13 cellular contexts compared by ENCODE assay signal in the genomic region with DNA sequence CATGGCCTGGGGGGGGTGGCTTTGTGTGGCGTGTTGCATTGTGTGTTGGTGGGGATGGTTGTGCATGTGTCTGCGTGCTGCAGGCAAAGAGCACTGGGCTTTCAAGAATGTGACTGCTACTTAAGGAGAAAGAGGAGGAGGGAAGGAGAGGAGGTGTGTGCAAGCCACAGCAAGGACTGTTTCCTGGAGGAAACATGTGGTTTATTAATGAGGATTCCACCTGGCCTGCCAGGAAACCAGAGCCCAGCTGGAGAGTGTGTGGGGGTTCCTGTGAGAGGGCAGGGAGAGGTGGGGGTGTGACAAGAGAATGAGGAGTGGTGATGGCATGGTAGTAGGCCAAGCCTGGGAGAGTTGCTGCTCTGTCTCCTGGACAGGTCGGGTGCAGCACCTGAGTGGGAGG.
DNase-seq lines count a peak whose midpoint lies in the region; ATAC-seq and TF ChIP-seq lines count a peak whose summit lies in the region.
"Had no signal": no experiment of that assay in that cellular context is flagged by ENCODE, and none has a peak within 500 bp of the region (broad histone marks: within the 10 kb centered on the region; RNA-seq: fewer than 3 reads in every experiment).

No MANE protein-coding gene starts in this region.

- ATAC-seq in RWPE2 (ENCODE audit: low read depth) (peak; percentile 31; the same call in 1 of the 3 replicates), heart right ventricle (peak; percentile 21 to 67 (median 40))
- ATAC-seq: CD8-positive, alpha-beta T cell had no signal

- peaks cover 10% of the 10 kb centered on the region for H3K4me1 ChIP-seq in RWPE2 (ENCODE audit: insufficient read depth, poor library complexity, severe bottlenecking)
- H3K4me1 ChIP-seq in heart right ventricle = peaks cover 22 to 54% (median 30%) of the 10 kb centered on the region in 9 donors
- peaks cover 24% of the 10 kb centered on the region for H3K4me1 ChIP-seq in stomach smooth muscle (ENCODE audit: control insufficient read depth, insufficient read depth, low read length)

- H3K27me3 ChIP-seq in RWPE2 (ENCODE audit: insufficient read depth, poor library complexity, severe bottlenecking) = no peaks in the 10 kb centered on the region
- H3K27me3 ChIP-seq in heart right ventricle = no peaks in the 10 kb centered on the region
- no peaks in the 10 kb centered on the region for H3K27me3 ChIP-seq in stomach smooth muscle (ENCODE audit: control insufficient read depth in 1 of 2, insufficient read depth in 2 of 2, low read length in 2 of 2)

- 73 to 81% methylated on average over 3 of the region's 3 CpGs for WGBS in heart right ventricle, 2 donors

- intact Hi-C loops in heart right ventricle (cut with DNase I) = loop anchor here in 1 of 10 donors (1.0 kb wide), 1 partner anchor 24 kb away; no protein-coding TSS in a partner anchor

- H3K36me3 ChIP-seq in RWPE2 (ENCODE audit: low read depth) (no peaks in the 10 kb centered on the region), heart right ventricle (no peaks in the 10 kb centered on the region), stomach smooth muscle (ENCODE audit: control insufficient read depth in 2 of 2, insufficient read depth in 2 of 2, low read length in 2 of 2) (no peaks in the 10 kb centered on the region)

- TF ChIP-seq CTCF in RWPE2 (IDR thresholded peaks at IDR 0.05; ENCODE audit: poor library complexity, severe bottlenecking) = no peak
- no peak for TF ChIP-seq CTCF in heart right ventricle (IDR thresholded peaks at IDR 0.05)

- no peak overlapping the region for H3K27ac ChIP-seq in RWPE2 (ENCODE audit: poor library complexity, severe bottlenecking)
- peak overlapping the region; percentile 10 to 98 (median 87) for H3K27ac ChIP-seq in heart right ventricle
- H3K27ac ChIP-seq in stomach smooth muscle (ENCODE audit: low read length) = peak overlapping the region; percentile 77

- H3K9ac ChIP-seq in stomach smooth muscle (ENCODE audit: low read length in 2 of 2) = no peak overlapping the region

- H3K4me3 ChIP-seq in RWPE2 (ENCODE audit: severe bottlenecking) (no peak overlapping the region), heart right ventricle (no peak overlapping the region), stomach smooth muscle (ENCODE audit: low read length in 2 of 2) (no peak overlapping the region)

- DNase-seq in H4 (ENCODE audit: low spot score) = peak; percentile 72
- no peak for DNase-seq in RWPE2 (ENCODE audit: low spot score)
- DNase-seq in heart right ventricle = peak in 1 of 2 donors; percentile 20
- no peak for DNase-seq in activated CD8-positive, alpha-beta memory T cell treated with anti-CD3 and anti-CD28 coated beads, Interleukin-2, amount 50 U/mL, for 4 hours
- no peak for DNase-seq in T1000 (lab: John Stamatoyannopoulos, UW)
- DNase-seq in activated naive CD4-positive, alpha-beta T cell treated with anti-CD3 and anti-CD28 coated beads, Interleukin-2, amount 50 U/mL, for 16 hours = no peak
- DNase-seq: activated naive CD4-positive, alpha-beta T cell treated with anti-CD3 and anti-CD28 coated beads, Interleukin-2, amount 10 ng/mL, durations not matched to agents 7 days and 5 days; CD8-positive, alpha-beta T cell; NCI-H510A; retina; stimulated activated CD4-positive, alpha-beta T cell treated with anti-CD3 and anti-CD28 coated beads, Interleukin-4, amount 100 ng/mL, for 24 hours; stimulated activated naive CD4-positive, alpha-beta T cell had no signal

- H3K9me3 ChIP-seq in RWPE2 (ENCODE audit: severe bottlenecking) = no peaks in the 10 kb centered on the region
- no peaks in the 10 kb centered on the region for H3K9me3 ChIP-seq in heart right ventricle
- H3K9me3 ChIP-seq in stomach smooth muscle (ENCODE audit: control insufficient read depth in 2 of 2, low read length in 2 of 2) = no peaks in the 10 kb centered on the region
